In genomic region chr4:123399638-123400358, GRCh38 we compare ENCODE assay signal across 8 cellular contexts. TPM values are rescaled to one million over a fixed set of nuclear protein-coding genes. Genes with fewer than 3 reads are reported as not detected.
DNase-seq lines count a peak whose midpoint lies in the region; ATAC-seq, FAIRE-seq and TF ChIP-seq lines count a peak whose summit lies in the region.

No MANE protein-coding gene starts in this region.

- ATAC-seq in pancreas: peak in 2 of 4 donors; percentile 3 to 8
- ATAC-seq in GM19351 (IDR thresholded peaks at IDR 0.05; ENCODE audit: unreplicated experiment): no peak
- ATAC-seq in GM18868 (IDR thresholded peaks at IDR 0.05; ENCODE audit: unreplicated experiment): no peak
- ATAC-seq in HG03442 (IDR thresholded peaks at IDR 0.05; ENCODE audit: unreplicated experiment): no peak

- TF ChIP-seq CTCF in esophagus squamous epithelium (IDR thresholded peaks at IDR 0.05) (peak in 1 of 6 experiments; percentile 7), pancreas (IDR thresholded peaks at IDR 0.05) (no peak)

- peak overlapping the region; percentile 93 to 98 (median 95) for H3K27ac ChIP-seq in esophagus squamous epithelium
- peak overlapping the region; percentile 89 to 97 (median 94) for H3K27ac ChIP-seq in pancreas

- peaks cover 0 to 53% (median 0%) of the 10 kb centered on the region in 3 donors for H3K4me1 ChIP-seq in esophagus squamous epithelium
- peaks cover 0 to 9% (median 4%) of the 10 kb centered on the region in 3 donors for H3K4me1 ChIP-seq in pancreas

- TF ChIP-seq POLR2A in esophagus squamous epithelium (IDR thresholded peaks at IDR 0.05): no peak

- DNase-seq in RPMI8226 (peak; percentile 7), esophagus squamous epithelium (lab: John Stamatoyannopoulos, UW) (no peak), pancreas (peak in 1 of 6 donors; percentile 49)
- no peak for DNase-seq in central memory CD4-positive, alpha-beta T cell

- H3K36me3 ChIP-seq in esophagus squamous epithelium (peaks cover 0 to 32% (median 4%) of the 10 kb centered on the region in 3 donors), pancreas (peaks cover 0 to 5% (median 0%) of the 10 kb centered on the region in 3 donors)

- WGBS in esophagus squamous epithelium, 2 donors: 3 to 4% methylated on average over 22 of the region's 22 CpGs
- 5 to 6% methylated on average over 22 of the region's 22 CpGs for WGBS in pancreas, 2 donors

- intact Hi-C loops in esophagus squamous epithelium (cut with DNase I) (no loop called here), pancreas (cut with DNase I) (loop anchor here in 2 of 3 donors (10.0 kb wide), 2 partner anchors 255 to 645 kb away; no protein-coding TSS in a partner anchor)

- peak overlapping the region; percentile 94 for H3K4me3 ChIP-seq in GM08714 (ENCODE audit: low read length)
- peak overlapping the region; percentile 80 to 90 (median 86) for H3K4me3 ChIP-seq in esophagus squamous epithelium
- H3K4me3 ChIP-seq in pancreas: peak overlapping the region; percentile 50 to 74 (median 66)

- no peak for FAIRE-seq in pancreas (lab: Jason Lieb, UNC)

- H3K27me3 ChIP-seq in esophagus squamous epithelium: peaks cover 0 to 7% (median 0%) of the 10 kb centered on the region in 4 donors
- no peaks in the 10 kb centered on the region for H3K27me3 ChIP-seq in pancreas

- no peaks in the 10 kb centered on the region for H3K9me3 ChIP-seq in esophagus squamous epithelium
- no peaks in the 10 kb centered on the region for H3K9me3 ChIP-seq in pancreas

RNA-seq across cellular contexts. Expression of gene SPRY1, which starts 3.2 kb away (rescaled TPM):
- total RNA-seq in esophagus squamous epithelium (10 to 100 TPM; 14.2 to 60.3 (median 23.2) TPM), pancreas (10 to 100 TPM; 11.2 to 29.7 (median 21.5) TPM)
- 10 to 100 TPM; 10.1 to 13.9 TPM for polyA plus RNA-seq in pancreas
